ENCODE assay signal across 8 cellular contexts in the genomic region with DNA sequence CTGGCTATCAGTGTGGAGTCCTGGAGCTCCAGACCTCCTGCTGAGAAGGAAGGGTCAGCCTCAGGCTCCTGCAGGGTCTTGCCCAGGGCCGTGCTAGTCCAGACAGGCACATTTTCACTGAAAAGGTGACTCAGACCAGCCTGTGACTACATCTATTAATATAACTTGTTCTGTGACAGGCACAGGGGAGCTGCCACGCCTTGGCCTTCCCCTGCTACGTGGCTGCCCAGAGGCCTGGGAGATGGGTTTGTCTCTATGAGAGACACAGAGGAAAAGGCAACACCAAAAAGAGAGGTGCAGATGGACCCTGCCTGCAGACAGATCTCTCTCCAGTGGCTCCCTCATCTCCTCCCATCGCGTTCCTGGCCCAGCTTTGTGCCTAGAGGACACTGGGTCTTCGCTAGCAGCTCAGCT. TPM values are rescaled to one million over a fixed set of nuclear protein-coding genes. Genes with fewer than 3 reads are reported as not detected.
"Had no signal": no experiment of that assay in that cellular context is flagged by ENCODE, and none has a peak within 500 bp of the region (broad histone marks: within the 10 kb centered on the region; RNA-seq: fewer than 3 reads in every experiment).

No MANE protein-coding gene starts in this region.

RNA-seq across cellular contexts. Expression of a gene that starts 2.1 kb away (rescaled TPM):
- total RNA-seq: activated naive CD8-positive, alpha-beta T cell treated with anti-CD3 and anti-CD28 coated beads for 36 hours; lung microvascular endothelial cell had no signal

RNA-seq across cellular contexts. Expression of a gene that starts 9.7 kb away (rescaled TPM):
- total RNA-seq: activated naive CD8-positive, alpha-beta T cell treated with anti-CD3 and anti-CD28 coated beads for 36 hours; epithelial cell of proximal tubule; glomerular endothelial cell; lung microvascular endothelial cell; mononuclear cell; pancreas; sigmoid colon; uterus had no signal
- polyA plus RNA-seq: pancreas had no signal
